In the genomic region with DNA sequence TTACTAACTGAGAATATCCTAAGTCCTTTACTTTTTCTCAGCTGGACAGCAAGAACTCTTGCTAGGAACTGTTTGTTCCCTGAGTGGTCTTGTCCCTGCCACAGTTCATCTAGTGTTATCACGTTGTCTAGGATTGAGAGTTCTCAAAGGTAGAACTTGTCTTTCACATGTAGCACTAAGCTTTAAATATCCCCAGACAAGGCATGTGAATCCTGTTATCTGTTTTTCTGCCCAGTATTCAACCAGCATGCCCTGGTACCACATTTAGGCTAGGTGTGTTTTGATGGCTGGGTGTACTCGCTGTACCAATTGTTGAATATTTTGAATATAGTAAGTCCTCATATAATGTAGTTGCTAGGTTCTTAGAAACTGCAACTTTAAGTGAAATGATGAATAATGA, we compare ENCODE assay signal across 29 cellular contexts. TPM values are rescaled to one million over a fixed set of nuclear protein-coding genes. Genes with fewer than 3 reads are reported as not detected.
"Had no signal": no experiment of that assay in that cellular context is flagged by ENCODE, and none has a peak within 500 bp of the region (broad histone marks: within the 10 kb centered on the region; RNA-seq: fewer than 3 reads in every experiment).

No MANE protein-coding gene starts in this region.

- DNase-seq: activated CD4-positive, alpha-beta T cell treated with anti-CD3 and anti-CD28 coated beads for 1 hour; activated CD4-positive, alpha-beta T cell treated with anti-CD3 and anti-CD28 coated beads for 4 hours; activated CD4-positive, alpha-beta T cell treated with anti-CD3 and anti-CD28 coated beads, Interleukin-2, amount 10 ng/mL, durations not matched to agents 7 days and 5 days; activated CD4-positive, alpha-beta T cell treated with anti-CD3 and anti-CD28 coated beads, Interleukin-2, amount 50 U/mL, for 48 hours; activated CD8-positive, alpha-beta memory T cell treated with anti-CD3 and anti-CD28 coated beads, Interleukin-2, amount 10 ng/mL, durations not matched to agents 7 days and 5 days; activated CD8-positive, alpha-beta memory T cell treated with anti-CD3 and anti-CD28 coated beads, Interleukin-2, amount 50 U/mL, for 4 hours; activated CD8-positive, alpha-beta T cell treated with anti-CD3 and anti-CD28 coated beads for 36 hours; activated effector memory CD4-positive, alpha-beta T cell treated with anti-CD3 and anti-CD28 coated beads, Interleukin-2, amount 50 U/mL, for 16 hours; activated naive CD4-positive, alpha-beta T cell treated with anti-CD3 and anti-CD28 coated beads for 36 hours; activated naive CD8-positive, alpha-beta T cell treated with anti-CD3 and anti-CD28 coated beads for 36 hours; activated naive CD8-positive, alpha-beta T cell treated with anti-CD3 and anti-CD28 coated beads, Interleukin-2, amount 50 U/mL, for 24 hours; activated T-cell treated with anti-CD3 and anti-CD28 coated beads, Interleukin-2, amount 50 U/mL, for 1 hour; activated T-cell treated with anti-CD3 and anti-CD28 coated beads, Interleukin-2, amount 50 U/mL, for 48 hours; adrenal gland; amygdala; aorta; body of pancreas; dorsolateral prefrontal cortex; effector memory CD4-positive, alpha-beta T cell; endodermal cell; foreskin fibroblast; head of caudate nucleus; T-helper 2 cell had no signal

- H3K4me3 ChIP-seq: adrenal gland, body of pancreas, coronary artery, dorsolateral prefrontal cortex had no signal

- H3K36me3 ChIP-seq: adrenal gland had no signal

- H3K27me3 ChIP-seq: adrenal gland, body of pancreas, dorsolateral prefrontal cortex had no signal

- H3K9me3 ChIP-seq: adrenal gland, body of pancreas had no signal

- H3K27ac ChIP-seq: adrenal gland, body of pancreas, coronary artery, dorsolateral prefrontal cortex, VCaP had no signal

- ATAC-seq: activated CD8-positive, alpha-beta memory T cell treated with anti-CD3 and anti-CD28 coated beads, Interleukin-2, amount 10 ng/mL, durations not matched to agents 7 days and 5 days; activated CD8-positive, alpha-beta T cell treated with anti-CD3 and anti-CD28 coated beads for 36 hours; activated naive CD8-positive, alpha-beta T cell treated with anti-CD3 and anti-CD28 coated beads, Interleukin-2, amount 50 U/mL, for 24 hours; body of pancreas; esophagus mucosa; WTC11 had no signal

- H3K4me1 ChIP-seq: adrenal gland, body of pancreas had no signal

RNA-seq across cellular contexts. Expression of gene PDZD2, which starts 27.9 kb away (rescaled TPM):
- total RNA-seq: activated CD4-positive, alpha-beta T cell treated with anti-CD3 and anti-CD28 coated beads, Interleukin-2, amount 10 ng/mL, durations not matched to agents 7 days and 5 days; activated CD8-positive, alpha-beta memory T cell treated with anti-CD3 and anti-CD28 coated beads, Interleukin-2, amount 10 ng/mL, durations not matched to agents 7 days and 5 days; activated CD8-positive, alpha-beta T cell treated with anti-CD3 and anti-CD28 coated beads for 36 hours; activated T-helper 1 cell treated with anti-CD3 and anti-CD28 coated beads, Interleukin-12 subunit alpha, Interleukin-12 subunit beta, Interleukin-2, Interleukin-4 antibody, amounts not matched to agents 30 ng/mL and 10 ng/mL and 1 ng/mL, durations not matched to agents 14 hours and 24 hours and 36 hours; T-helper 1 cell treated with Interleukin-12 subunit alpha and Interleukin-12 subunit beta and Interleukin-4 antibody, amounts not matched to agents 30 ng/mL and 1 ng/mL, for 36 hours had no signal
